ENCODE assay signal across 20 cellular contexts in the genomic region with DNA sequence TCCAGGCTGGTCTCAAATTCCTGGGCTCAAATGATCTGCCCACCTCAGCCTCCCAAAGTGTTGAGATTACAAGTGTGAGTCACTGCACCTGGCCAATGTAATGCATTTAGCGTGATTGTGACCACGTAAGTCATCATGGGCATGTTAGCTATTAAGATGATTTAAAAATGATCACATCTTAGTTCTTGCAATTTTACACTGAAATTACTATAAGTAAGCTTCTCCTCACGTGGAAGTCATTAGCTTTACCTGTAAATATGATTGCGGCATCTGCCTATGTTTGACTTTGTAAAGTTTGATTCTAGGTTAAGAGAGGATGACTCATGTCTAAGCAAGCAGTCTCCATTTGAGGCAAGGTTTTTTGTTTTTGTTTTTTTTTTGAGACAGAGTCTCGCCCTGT.
"Had no signal": no experiment of that assay in that cellular context is flagged by ENCODE, and none has a peak within 500 bp of the region (broad histone marks: within the 10 kb centered on the region; RNA-seq: fewer than 3 reads in every experiment).

No MANE protein-coding gene starts in this region.

- ATAC-seq: effector memory CD8-positive, alpha-beta T cell; gastroesophageal sphincter; left cardiac atrium; lower lobe of right lung had no signal

- H3K9me3 ChIP-seq: esophagus muscularis mucosa, gastroesophageal sphincter, left ventricle myocardium inferior, lower lobe of right lung, neutrophil, right atrium auricular region, sigmoid colon, stomach, thoracic aorta, transverse colon had no signal

- H3K4me3 ChIP-seq: esophagus muscularis mucosa, gastroesophageal sphincter, left ventricle myocardium inferior, lower lobe of right lung, right atrium auricular region, sigmoid colon, skin epidermis, stomach, thoracic aorta, transverse colon had no signal

- DNase-seq: cerebellar nuclear complex; effector memory CD8-positive, alpha-beta T cell; immature natural killer cell; left cardiac atrium; left ventricle myocardium inferior; lower lobe of right lung; mesenchymal stem cell; naive B cell; sigmoid colon; stimulated activated CD4-positive, alpha-beta T cell treated with anti-CD3 and anti-CD28 coated beads, Interleukin-2, amount 100 ng/mL, for 24 hours; stimulated activated naive CD4-positive, alpha-beta T cell; stomach; substantia nigra; transverse colon had no signal

- H3K27me3 ChIP-seq: esophagus muscularis mucosa, gastroesophageal sphincter, right atrium auricular region, stomach had no signal

- H3K36me3 ChIP-seq: esophagus muscularis mucosa, gastroesophageal sphincter, left ventricle myocardium inferior, lower lobe of right lung, neutrophil, right atrium auricular region, sigmoid colon, stomach, thoracic aorta, transverse colon had no signal

- H3K27ac ChIP-seq: esophagus muscularis mucosa, gastroesophageal sphincter, left ventricle myocardium inferior, lower lobe of right lung, neutrophil, right atrium auricular region, sigmoid colon, skin epidermis, stomach, thoracic aorta, transverse colon had no signal

- H3K4me1 ChIP-seq: esophagus muscularis mucosa, gastroesophageal sphincter, left ventricle myocardium inferior, lower lobe of right lung, right atrium auricular region, sigmoid colon, transverse colon had no signal
